In genomic region chr2:124796647-124797437, GRCh38 we compare ENCODE assay signal across 30 cellular contexts.
"Had no signal": no experiment of that assay in that cellular context is flagged by ENCODE, and none has a peak within 500 bp of the region (broad histone marks: within the 10 kb centered on the region; RNA-seq: fewer than 3 reads in every experiment).

No MANE protein-coding gene starts in this region.

- FAIRE-seq: keratinocyte, pancreas, urothelium cell line had no signal

- H3K4me3 Mint-ChIP-seq: naive thymus-derived CD8-positive, alpha-beta T cell; nephron; neural crest cell; stimulated activated naive B cell treated with anti-CD40 and anti-IgM and Interleukin-4, amounts not matched to agents 10 μg/mL and 1 μg/mL and 100 μg/mL, for 72 hours had no signal

- H3K9me3 Mint-ChIP-seq: nephron, neural crest cell had no signal

- H3K4me1 Mint-ChIP-seq: naive thymus-derived CD8-positive, alpha-beta T cell; nephron; neural crest cell; stimulated activated naive B cell treated with anti-CD40 and anti-IgM and Interleukin-4, amounts not matched to agents 10 μg/mL and 1 μg/mL and 100 μg/mL, for 72 hours had no signal

- H3K36me3 ChIP-seq: left lung, pancreas, prostate gland, stomach, suprapubic skin, thoracic aorta, tibial artery, upper lobe of right lung had no signal

- H3K9me3 ChIP-seq: left lung, pancreas, prostate gland, stomach, suprapubic skin, thoracic aorta, tibial artery, upper lobe of right lung had no signal

- H3K27ac Mint-ChIP-seq: naive thymus-derived CD8-positive, alpha-beta T cell; nephron; stimulated activated naive B cell treated with anti-CD40 and anti-IgM and Interleukin-4, amounts not matched to agents 10 μg/mL and 1 μg/mL and 100 μg/mL, for 72 hours had no signal

- ATAC-seq: left cardiac atrium; left lung; naive thymus-derived CD8-positive, alpha-beta T cell; pancreas; right cardiac atrium; sciatic nerve; stimulated activated naive B cell treated with anti-CD40 and anti-IgM and Interleukin-4, amounts not matched to agents 10 μg/mL and 1 μg/mL and 100 μg/mL, for 72 hours; stimulated activated naive CD8-positive, alpha-beta T cell treated with anti-CD3 and anti-CD28 coated beads, Interleukin-15, Interleukin-2, amounts not matched to agents 100 U/mL and 50 U/mL, for 24 hours; upper lobe of right lung had no signal

- H3K27me3 ChIP-seq: left lung, pancreas, stomach, suprapubic skin, tibial artery, upper lobe of right lung had no signal

- H3K36me3 Mint-ChIP-seq: naive thymus-derived CD8-positive, alpha-beta T cell; stimulated activated naive B cell treated with anti-CD40 and anti-IgM and Interleukin-4, amounts not matched to agents 10 μg/mL and 1 μg/mL and 100 μg/mL, for 72 hours had no signal

- H3K27ac ChIP-seq: left lung, pancreas, prostate gland, skin epidermis, stomach, suprapubic skin, thoracic aorta, tibial artery, upper lobe of right lung had no signal

- DNase-seq: hippocampal formation; kidney glomerular epithelial cell; left cardiac atrium; left lung; midbrain; naive thymus-derived CD8-positive, alpha-beta T cell; nucleus accumbens; pancreas; posterior cingulate gyrus; retina; right cardiac atrium; stimulated activated CD4-positive, alpha-beta T cell treated with anti-CD3 and anti-CD28 coated beads, Interleukin-12 subunit alpha, Interleukin-12 subunit beta, amount 100 ng/mL, for 4 hours; stimulated activated CD4-positive, alpha-beta T cell treated with anti-CD3 and anti-CD28 coated beads, Interleukin-15, amount 100 ng/mL, for 24 hours; stimulated activated CD4-positive, alpha-beta T cell treated with anti-CD3 and anti-CD28 coated beads, Interleukin-2, amount 100 ng/mL, for 24 hours; stimulated activated CD4-positive, alpha-beta T cell treated with anti-CD3 and anti-CD28 coated beads, Interleukin-4, amount 100 ng/mL, for 1 hour; stimulated activated naive B cell treated with anti-CD40 and anti-IgM and Interleukin-4, amounts not matched to agents 10 μg/mL and 1 μg/mL and 100 μg/mL, for 72 hours; stimulated activated naive CD8-positive, alpha-beta T cell treated with anti-CD3 and anti-CD28 coated beads, Interleukin-15, Interleukin-2, amounts not matched to agents 100 U/mL and 50 U/mL, for 24 hours; stomach; tibial artery; upper lobe of right lung had no signal

- H3K4me1 ChIP-seq: left lung, pancreas, prostate gland, stomach, suprapubic skin, tibial artery, upper lobe of right lung had no signal

- H3K27me3 Mint-ChIP-seq: naive thymus-derived CD8-positive, alpha-beta T cell; stimulated activated naive B cell treated with anti-CD40 and anti-IgM and Interleukin-4, amounts not matched to agents 10 μg/mL and 1 μg/mL and 100 μg/mL, for 72 hours had no signal

- H3K4me3 ChIP-seq: left lung, lung, pancreas, prostate gland, skin epidermis, stomach, suprapubic skin, thoracic aorta, tibial artery, upper lobe of right lung had no signal
